20 cellular contexts compared by ENCODE assay signal in the genomic region with DNA sequence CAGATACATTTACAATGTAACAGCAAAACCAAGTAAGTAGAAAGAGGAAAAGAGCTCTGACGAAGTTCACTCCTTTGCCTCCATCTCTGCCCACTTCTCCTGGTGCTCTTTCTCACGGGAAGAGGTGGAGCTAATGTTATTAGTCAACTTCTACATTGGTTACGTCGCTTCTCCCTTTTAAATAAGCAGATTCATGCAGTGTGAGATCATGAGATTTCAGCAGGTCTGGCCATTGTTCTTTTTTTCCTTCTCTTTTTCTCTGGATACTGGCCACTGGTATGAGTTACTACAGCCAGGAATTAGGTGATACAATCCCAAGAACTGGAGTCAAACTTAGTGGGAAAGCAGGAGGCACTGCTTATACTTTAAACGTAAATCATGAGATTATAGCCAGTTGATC.
A peak's percentile ranks its signal among the peaks of the same experiment; 100 is the strongest.
DNase-seq lines count a peak whose midpoint lies in the region; ATAC-seq and TF ChIP-seq lines count a peak whose summit lies in the region.
"Had no signal": no experiment of that assay in that cellular context is flagged by ENCODE, and none has a peak within 500 bp of the region (broad histone marks: within the 10 kb centered on the region; RNA-seq: fewer than 3 reads in every experiment).

No MANE protein-coding gene starts in this region.

- no peak overlapping the region for H3K4me3 ChIP-seq in brain microvascular endothelial cell (ENCODE audit: low read depth, low read length)
- H3K4me3 ChIP-seq in right cardiac atrium (ENCODE audit: low read length) = no peak overlapping the region
- no peak overlapping the region for H3K4me3 ChIP-seq in breast epithelium
- H3K4me3 ChIP-seq: HAP-1, sigmoid colon had no signal

- H3K27me3 ChIP-seq in brain microvascular endothelial cell (replicated peaks) = no peaks in the 10 kb centered on the region
- H3K27me3 ChIP-seq in right cardiac atrium (ENCODE audit: control insufficient read depth, insufficient read depth) = no peaks in the 10 kb centered on the region
- H3K27me3 ChIP-seq in breast epithelium = no peaks in the 10 kb centered on the region
- H3K27me3 ChIP-seq: sigmoid colon had no signal

- ATAC-seq in right cardiac atrium = no peak
- ATAC-seq: activated T-helper 17 cell treated with anti-CD3 and anti-CD28 coated beads, Interleukin-2, amount 50 U/mL, for 72 hours; esophagus mucosa had no signal

- H3K9me3 ChIP-seq in right cardiac atrium (ENCODE audit: control insufficient read depth, low read length) (no peaks in the 10 kb centered on the region), breast epithelium (peaks cover 6 to 17% of the 10 kb centered on the region in 2 donors)
- H3K9me3 ChIP-seq: HAP-1 had no signal

- TF ChIP-seq CTCF in brain microvascular endothelial cell (IDR thresholded peaks at IDR 0.05; ENCODE audit: low read depth, low read length, missing control alignments) (no peak), breast epithelium (IDR thresholded peaks at IDR 0.05) (no peak)

- H3K36me3 ChIP-seq in brain microvascular endothelial cell (replicated peaks) = no peaks in the 10 kb centered on the region
- H3K36me3 ChIP-seq in breast epithelium = peaks cover 3% of the 10 kb centered on the region
- H3K36me3 ChIP-seq: HAP-1 had no signal

- WGBS in right cardiac atrium = 86% methylated on average over 5 of the region's 5 CpGs

- H3K4me1 ChIP-seq in right cardiac atrium (ENCODE audit: control insufficient read depth, insufficient read depth, low read length) (no peaks in the 10 kb centered on the region), breast epithelium (no peaks in the 10 kb centered on the region)
- H3K4me1 ChIP-seq: HAP-1, sigmoid colon had no signal

- intact Hi-C loops in right cardiac atrium (cut with DNase I) = no loop called here
- intact Hi-C loops in breast epithelium (cut with DNase I; ENCODE audit: low total_unique reads) = no loop called here

- in situ Hi-C loops in brain microvascular endothelial cell (cut with HindIII; ENCODE audit: low pct_ligation_motif_present, low sequenced_read_pairs) = no loop called here

- H3K27ac ChIP-seq in brain microvascular endothelial cell (peak overlapping the region; percentile 31), right cardiac atrium (ENCODE audit: low read length) (no peak overlapping the region), breast epithelium (no peak overlapping the region)
- H3K27ac ChIP-seq: sigmoid colon had no signal

- DNase-seq in AG20443 (ENCODE audit: low spot score) (peak; percentile 12), HT1080 (ENCODE audit: low read depth) (peak; percentile 42), brain microvascular endothelial cell (peak; percentile 21), iris pigment epithelial cell (ENCODE audit: low read depth) (peak; percentile 49), dedifferentiated amniotic fluid mesenchymal stem cell (ENCODE audit: extremely low spot score) (no peak), MV-4-11 (lab: John Stamatoyannopoulos, UW) (no peak), right cardiac atrium (no peak), breast epithelium (ENCODE audit: low spot score in 2 of 2) (no peak)
- DNase-seq: activated CD8-positive, alpha-beta memory T cell treated with anti-CD3 and anti-CD28 coated beads for 24 hours; amniotic stem cell; Calu3; cortex of kidney; GDM1; NCI-H1105; NCI-H748 treated with DMSO at 0.1 percent for 48 hours; sigmoid colon; stimulated activated CD4-positive, alpha-beta T cell treated with anti-CD3 and anti-CD28 coated beads, Interleukin-1b, Interleukin-23, amount 100 ng/mL, for 48 hours had no signal

- TF ChIP-seq POLR2A in breast epithelium (IDR thresholded peaks at IDR 0.05) = no peak

Comparison
In these comparisons a context has a peak if more than half of its experiments do, and no peak if none do; other contexts are left out.
1. DNase-seq: peak in AG20443 (single experiment), HT1080 (single experiment), brain microvascular endothelial cell (single experiment) and iris pigment epithelial cell (single experiment); none in dedifferentiated amniotic fluid mesenchymal stem cell (single experiment), MV-4-11 (single experiment), right cardiac atrium (0 of 3) and breast epithelium (0 of 2).